In the genomic region with DNA sequence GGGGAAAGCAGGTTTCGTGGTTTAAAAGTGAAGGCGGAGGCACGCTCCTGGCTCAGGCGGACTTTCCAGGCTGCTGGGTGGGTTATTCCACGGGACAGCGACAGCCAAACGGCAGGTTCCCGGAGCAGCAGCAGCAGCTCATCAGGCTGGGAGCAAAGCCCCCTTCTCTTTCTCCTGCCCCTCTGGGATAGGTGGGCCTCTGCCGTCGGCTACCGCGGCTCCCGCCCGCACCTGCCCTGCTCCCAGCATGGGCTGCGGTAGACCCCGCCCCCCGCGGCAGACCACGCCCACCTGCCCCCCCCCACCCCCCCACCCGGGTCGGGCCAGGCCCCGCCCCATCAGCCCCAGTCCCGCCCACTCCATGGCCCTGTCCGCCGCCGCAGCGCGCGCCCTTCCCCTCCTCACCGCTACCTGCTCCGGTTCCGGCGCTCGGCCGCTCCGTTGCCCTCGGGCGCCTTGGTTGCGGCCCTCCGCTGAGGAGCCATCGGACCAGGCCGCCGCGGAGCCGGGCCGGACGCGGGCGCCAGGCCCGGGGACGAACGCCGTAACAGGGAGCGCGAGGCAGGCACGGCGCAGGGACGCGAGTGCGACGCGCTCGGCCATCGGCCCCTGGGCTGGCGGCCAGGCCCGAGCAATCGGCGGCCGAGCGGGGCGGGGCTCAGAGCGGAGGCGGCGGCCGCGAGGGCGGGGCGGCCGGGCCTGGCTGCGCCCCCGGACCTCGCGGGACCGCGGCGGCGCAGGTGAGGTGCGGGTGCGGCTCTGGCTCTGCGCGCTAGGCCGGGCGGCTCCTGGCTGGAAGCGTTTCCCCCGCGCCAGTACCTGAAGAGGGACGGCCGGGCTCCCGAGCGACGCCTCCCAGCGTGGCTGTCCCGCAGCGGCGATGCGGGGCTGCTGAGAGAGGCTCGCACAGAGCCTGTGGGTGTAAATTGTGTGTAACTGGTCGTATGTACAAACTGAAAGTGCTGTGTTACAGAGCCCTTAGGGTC, we compare ENCODE assay signal across 1 cellular context.
A peak's percentile ranks its signal among the peaks of the same experiment; 100 is the strongest.
TF ChIP-seq lines count a peak whose summit lies in the region.

A gene (plus strand): TSS at position 347 of the 986 bp plus-strand sequence. CDS start 1,453 bp downstream, outside the sequence.
A gene with protein sequence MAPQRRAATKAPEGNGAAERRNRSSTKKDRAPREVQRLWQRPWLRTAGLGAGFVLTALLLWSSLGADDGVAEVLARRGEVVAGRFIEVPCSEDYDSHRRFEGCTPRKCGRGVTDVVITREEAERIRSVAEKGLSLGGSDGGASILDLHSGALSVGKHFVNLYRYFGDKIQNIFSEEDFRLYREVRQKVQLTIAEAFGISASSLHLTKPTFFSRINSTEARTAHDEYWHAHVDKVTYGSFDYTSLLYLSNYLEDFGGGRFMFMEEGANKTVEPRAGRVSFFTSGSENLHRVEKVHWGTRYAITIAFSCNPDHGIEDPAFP (minus strand): TSS at position 586 of the 986 bp plus-strand sequence. CDS start 101 bp downstream, at position 485.

TF ChIP-seq in HepG2, 621 proteins besides CTCF, POLR2A, EP300 and RAD21 (continued from another document and continues in another):
- TF ChIP-seq, protein P1, sequence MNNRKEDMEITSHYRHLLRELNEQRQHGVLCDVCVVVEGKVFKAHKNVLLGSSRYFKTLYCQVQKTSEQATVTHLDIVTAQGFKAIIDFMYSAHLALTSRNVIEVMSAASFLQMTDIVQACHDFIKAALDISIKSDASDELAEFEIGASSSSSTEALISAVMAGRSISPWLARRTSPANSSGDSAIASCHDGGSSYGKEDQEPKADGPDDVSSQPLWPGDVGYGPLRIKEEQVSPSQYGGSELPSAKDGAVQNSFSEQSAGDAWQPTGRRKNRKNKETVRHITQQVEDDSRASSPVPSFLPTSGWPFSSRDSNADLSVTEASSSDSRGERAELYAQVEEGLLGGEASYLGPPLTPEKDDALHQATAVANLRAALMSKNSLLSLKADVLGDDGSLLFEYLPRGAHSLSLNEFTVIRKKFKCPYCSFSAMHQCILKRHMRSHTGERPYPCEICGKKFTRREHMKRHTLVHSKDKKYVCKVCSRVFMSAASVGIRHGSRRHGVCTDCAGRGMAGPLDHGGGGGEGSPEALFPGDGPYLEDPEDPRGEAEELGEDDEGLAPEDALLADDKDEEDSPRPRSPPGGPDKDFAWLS (CRISPR knock-in tag; IDR thresholded peaks at IDR 0.05; ENCODE audit: borderline replicate concordance): no peak
- TF ChIP-seq HNF4A (CRISPR knock-in tag; IDR thresholded peaks at IDR 0.05) (no peak), CHCHD3 (CRISPR knock-in tag; IDR thresholded peaks at IDR 0.05) (peak; percentile 86), ETV6 (CRISPR knock-in tag; conservative IDR thresholded peaks at IDR 0.05) (peak; percentile 91), ZNF383 (CRISPR knock-in tag; IDR thresholded peaks at IDR 0.05; ENCODE audit: borderline replicate concordance) (no peak), ZNF274 (CRISPR knock-in tag; IDR thresholded peaks at IDR 0.05) (0 out of 2 replicates have a peak, but pooled peaks have one; percentile 90)
- TF ChIP-seq, protein P2, sequence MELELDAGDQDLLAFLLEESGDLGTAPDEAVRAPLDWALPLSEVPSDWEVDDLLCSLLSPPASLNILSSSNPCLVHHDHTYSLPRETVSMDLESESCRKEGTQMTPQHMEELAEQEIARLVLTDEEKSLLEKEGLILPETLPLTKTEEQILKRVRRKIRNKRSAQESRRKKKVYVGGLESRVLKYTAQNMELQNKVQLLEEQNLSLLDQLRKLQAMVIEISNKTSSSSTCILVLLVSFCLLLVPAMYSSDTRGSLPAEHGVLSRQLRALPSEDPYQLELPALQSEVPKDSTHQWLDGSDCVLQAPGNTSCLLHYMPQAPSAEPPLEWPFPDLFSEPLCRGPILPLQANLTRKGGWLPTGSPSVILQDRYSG (CRISPR knock-in tag; IDR thresholded peaks at IDR 0.05): peak; percentile 72; the same call in 1 of the 2 replicates
- TF ChIP-seq, protein P3, sequence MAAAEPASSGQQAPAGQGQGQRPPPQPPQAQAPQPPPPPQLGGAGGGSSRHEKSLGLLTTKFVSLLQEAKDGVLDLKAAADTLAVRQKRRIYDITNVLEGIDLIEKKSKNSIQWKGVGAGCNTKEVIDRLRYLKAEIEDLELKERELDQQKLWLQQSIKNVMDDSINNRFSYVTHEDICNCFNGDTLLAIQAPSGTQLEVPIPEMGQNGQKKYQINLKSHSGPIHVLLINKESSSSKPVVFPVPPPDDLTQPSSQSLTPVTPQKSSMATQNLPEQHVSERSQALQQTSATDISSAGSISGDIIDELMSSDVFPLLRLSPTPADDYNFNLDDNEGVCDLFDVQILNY (CRISPR knock-in tag; conservative IDR thresholded peaks at IDR 0.05): peak; percentile 74
- TF ChIP-seq, protein P4, sequence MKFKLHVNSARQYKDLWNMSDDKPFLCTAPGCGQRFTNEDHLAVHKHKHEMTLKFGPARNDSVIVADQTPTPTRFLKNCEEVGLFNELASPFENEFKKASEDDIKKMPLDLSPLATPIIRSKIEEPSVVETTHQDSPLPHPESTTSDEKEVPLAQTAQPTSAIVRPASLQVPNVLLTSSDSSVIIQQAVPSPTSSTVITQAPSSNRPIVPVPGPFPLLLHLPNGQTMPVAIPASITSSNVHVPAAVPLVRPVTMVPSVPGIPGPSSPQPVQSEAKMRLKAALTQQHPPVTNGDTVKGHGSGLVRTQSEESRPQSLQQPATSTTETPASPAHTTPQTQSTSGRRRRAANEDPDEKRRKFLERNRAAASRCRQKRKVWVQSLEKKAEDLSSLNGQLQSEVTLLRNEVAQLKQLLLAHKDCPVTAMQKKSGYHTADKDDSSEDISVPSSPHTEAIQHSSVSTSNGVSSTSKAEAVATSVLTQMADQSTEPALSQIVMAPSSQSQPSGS (CRISPR knock-in tag; IDR thresholded peaks at IDR 0.05): no peak; the same call in 1 of the 2 replicates
- TF ChIP-seq, protein P5, sequence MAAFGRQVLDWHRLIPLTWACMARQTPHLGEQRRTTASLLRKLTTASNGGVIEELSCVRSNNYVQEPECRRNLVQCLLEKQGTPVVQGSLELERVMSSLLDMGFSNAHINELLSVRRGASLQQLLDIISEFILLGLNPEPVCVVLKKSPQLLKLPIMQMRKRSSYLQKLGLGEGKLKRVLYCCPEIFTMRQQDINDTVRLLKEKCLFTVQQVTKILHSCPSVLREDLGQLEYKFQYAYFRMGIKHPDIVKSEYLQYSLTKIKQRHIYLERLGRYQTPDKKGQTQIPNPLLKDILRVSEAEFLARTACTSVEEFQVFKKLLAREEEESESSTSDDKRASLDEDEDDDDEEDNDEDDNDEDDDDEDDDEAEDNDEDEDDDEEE (CRISPR knock-in tag; IDR thresholded peaks at IDR 0.05): peak; percentile 91; the same call in 1 of the 2 replicates
- TF ChIP-seq, protein P6, sequence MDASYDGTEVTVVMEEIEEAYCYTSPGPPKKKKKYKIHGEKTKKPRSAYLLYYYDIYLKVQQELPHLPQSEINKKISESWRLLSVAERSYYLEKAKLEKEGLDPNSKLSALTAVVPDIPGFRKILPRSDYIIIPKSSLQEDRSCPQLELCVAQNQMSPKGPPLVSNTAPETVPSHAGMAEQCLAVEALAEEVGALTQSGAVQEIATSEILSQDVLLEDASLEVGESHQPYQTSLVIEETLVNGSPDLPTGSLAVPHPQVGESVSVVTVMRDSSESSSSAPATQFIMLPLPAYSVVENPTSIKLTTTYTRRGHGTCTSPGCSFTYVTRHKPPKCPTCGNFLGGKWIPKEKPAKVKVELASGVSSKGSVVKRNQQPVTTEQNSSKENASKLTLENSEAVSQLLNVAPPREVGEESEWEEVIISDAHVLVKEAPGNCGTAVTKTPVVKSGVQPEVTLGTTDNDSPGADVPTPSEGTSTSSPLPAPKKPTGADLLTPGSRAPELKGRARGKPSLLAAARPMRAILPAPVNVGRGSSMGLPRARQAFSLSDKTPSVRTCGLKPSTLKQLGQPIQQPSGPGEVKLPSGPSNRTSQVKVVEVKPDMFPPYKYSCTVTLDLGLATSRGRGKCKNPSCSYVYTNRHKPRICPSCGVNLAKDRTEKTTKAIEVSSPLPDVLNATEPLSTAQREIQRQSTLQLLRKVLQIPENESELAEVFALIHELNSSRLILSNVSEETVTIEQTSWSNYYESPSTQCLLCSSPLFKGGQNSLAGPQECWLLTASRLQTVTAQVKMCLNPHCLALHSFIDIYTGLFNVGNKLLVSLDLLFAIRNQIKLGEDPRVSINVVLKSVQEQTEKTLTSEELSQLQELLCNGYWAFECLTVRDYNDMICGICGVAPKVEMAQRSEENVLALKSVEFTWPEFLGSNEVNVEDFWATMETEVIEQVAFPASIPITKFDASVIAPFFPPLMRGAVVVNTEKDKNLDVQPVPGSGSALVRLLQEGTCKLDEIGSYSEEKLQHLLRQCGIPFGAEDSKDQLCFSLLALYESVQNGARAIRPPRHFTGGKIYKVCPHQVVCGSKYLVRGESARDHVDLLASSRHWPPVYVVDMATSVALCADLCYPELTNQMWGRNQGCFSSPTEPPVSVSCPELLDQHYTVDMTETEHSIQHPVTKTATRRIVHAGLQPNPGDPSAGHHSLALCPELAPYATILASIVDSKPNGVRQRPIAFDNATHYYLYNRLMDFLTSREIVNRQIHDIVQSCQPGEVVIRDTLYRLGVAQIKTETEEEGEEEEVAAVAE (CRISPR knock-in tag; IDR thresholded peaks at IDR 0.05; ENCODE audit: borderline replicate concordance): no peak
- TF ChIP-seq, protein P7, sequence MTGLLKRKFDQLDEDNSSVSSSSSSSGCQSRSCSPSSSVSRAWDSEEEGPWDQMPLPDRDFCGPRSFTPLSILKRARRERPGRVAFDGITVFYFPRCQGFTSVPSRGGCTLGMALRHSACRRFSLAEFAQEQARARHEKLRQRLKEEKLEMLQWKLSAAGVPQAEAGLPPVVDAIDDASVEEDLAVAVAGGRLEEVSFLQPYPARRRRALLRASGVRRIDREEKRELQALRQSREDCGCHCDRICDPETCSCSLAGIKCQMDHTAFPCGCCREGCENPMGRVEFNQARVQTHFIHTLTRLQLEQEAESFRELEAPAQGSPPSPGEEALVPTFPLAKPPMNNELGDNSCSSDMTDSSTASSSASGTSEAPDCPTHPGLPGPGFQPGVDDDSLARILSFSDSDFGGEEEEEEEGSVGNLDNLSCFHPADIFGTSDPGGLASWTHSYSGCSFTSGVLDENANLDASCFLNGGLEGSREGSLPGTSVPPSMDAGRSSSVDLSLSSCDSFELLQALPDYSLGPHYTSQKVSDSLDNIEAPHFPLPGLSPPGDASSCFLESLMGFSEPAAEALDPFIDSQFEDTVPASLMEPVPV (CRISPR knock-in tag; IDR thresholded peaks at IDR 0.05): peak; percentile 82; the same call in 1 of the 2 replicates
- TF ChIP-seq, protein P8, sequence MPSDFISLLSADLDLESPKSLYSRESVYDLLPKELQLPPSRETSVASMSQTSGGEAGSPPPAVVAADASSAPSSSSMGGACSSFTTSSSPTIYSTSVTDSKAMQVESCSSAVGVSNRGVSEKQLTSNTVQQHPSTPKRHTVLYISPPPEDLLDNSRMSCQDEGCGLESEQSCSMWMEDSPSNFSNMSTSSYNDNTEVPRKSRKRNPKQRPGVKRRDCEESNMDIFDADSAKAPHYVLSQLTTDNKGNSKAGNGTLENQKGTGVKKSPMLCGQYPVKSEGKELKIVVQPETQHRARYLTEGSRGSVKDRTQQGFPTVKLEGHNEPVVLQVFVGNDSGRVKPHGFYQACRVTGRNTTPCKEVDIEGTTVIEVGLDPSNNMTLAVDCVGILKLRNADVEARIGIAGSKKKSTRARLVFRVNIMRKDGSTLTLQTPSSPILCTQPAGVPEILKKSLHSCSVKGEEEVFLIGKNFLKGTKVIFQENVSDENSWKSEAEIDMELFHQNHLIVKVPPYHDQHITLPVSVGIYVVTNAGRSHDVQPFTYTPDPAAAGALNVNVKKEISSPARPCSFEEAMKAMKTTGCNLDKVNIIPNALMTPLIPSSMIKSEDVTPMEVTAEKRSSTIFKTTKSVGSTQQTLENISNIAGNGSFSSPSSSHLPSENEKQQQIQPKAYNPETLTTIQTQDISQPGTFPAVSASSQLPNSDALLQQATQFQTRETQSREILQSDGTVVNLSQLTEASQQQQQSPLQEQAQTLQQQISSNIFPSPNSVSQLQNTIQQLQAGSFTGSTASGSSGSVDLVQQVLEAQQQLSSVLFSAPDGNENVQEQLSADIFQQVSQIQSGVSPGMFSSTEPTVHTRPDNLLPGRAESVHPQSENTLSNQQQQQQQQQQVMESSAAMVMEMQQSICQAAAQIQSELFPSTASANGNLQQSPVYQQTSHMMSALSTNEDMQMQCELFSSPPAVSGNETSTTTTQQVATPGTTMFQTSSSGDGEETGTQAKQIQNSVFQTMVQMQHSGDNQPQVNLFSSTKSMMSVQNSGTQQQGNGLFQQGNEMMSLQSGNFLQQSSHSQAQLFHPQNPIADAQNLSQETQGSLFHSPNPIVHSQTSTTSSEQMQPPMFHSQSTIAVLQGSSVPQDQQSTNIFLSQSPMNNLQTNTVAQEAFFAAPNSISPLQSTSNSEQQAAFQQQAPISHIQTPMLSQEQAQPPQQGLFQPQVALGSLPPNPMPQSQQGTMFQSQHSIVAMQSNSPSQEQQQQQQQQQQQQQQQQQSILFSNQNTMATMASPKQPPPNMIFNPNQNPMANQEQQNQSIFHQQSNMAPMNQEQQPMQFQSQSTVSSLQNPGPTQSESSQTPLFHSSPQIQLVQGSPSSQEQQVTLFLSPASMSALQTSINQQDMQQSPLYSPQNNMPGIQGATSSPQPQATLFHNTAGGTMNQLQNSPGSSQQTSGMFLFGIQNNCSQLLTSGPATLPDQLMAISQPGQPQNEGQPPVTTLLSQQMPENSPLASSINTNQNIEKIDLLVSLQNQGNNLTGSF (CRISPR knock-in tag; IDR thresholded peaks at IDR 0.05): peak; percentile 84; the same call in 1 of the 2 replicates
- TF ChIP-seq, protein P9, sequence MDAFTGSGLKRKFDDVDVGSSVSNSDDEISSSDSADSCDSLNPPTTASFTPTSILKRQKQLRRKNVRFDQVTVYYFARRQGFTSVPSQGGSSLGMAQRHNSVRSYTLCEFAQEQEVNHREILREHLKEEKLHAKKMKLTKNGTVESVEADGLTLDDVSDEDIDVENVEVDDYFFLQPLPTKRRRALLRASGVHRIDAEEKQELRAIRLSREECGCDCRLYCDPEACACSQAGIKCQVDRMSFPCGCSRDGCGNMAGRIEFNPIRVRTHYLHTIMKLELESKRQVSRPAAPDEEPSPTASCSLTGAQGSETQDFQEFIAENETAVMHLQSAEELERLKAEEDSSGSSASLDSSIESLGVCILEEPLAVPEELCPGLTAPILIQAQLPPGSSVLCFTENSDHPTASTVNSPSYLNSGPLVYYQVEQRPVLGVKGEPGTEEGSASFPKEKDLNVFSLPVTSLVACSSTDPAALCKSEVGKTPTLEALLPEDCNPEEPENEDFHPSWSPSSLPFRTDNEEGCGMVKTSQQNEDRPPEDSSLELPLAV (CRISPR knock-in tag; conservative IDR thresholded peaks at IDR 0.05; ENCODE audit: low read depth): no peak
